In genomic region chr2:218229239-218229638, GRCh38 we compare ENCODE assay signal across 8 cellular contexts. TPM values are rescaled to one million over a fixed set of nuclear protein-coding genes. Genes with fewer than 3 reads are reported as not detected.
DNase-seq lines count a peak whose midpoint lies in the region; ATAC-seq, FAIRE-seq and TF ChIP-seq lines count a peak whose summit lies in the region.

No MANE protein-coding gene starts in this region.

- H3K9me3 ChIP-seq in A549 (no peaks in the 10 kb centered on the region), mucosa of descending colon (no peaks in the 10 kb centered on the region)

- no peak for FAIRE-seq in A549 (lab: Jason Lieb, UNC)

- intact Hi-C loops in mucosa of descending colon (cut with DNase I, micrococcal nuclease): no loop called here

- no peak for TF ChIP-seq CTCF in A549 (IDR thresholded peaks at IDR 0.05)
- TF ChIP-seq CTCF in mucosa of descending colon (IDR thresholded peaks at IDR 0.05): no peak

- 0 out of 6 replicates have a peak overlapping the region, but pooled peaks of 1 of the 2 experiments have one; percentile 12 for H3K27ac ChIP-seq in A549

- H3K4me2 ChIP-seq in A549: peak overlapping the region; percentile 27; the same call in 2 of the 3 replicates

- CTCF ChIA-PET in A549 (lab: Yijun Ruan, JAX): interaction anchor here (1.1 to 2.6 kb wide), 5 partner anchors 9 to 44 kb away, joined by 3 to 8 read pairs (median 7); partner anchors contain the start of gene GPBAR1

- TF ChIP-seq EP300 in A549 (IDR thresholded peaks at IDR 0.05): no peak

- H3K4me3 ChIP-seq in A549 (no peak overlapping the region), mucosa of descending colon (no peak overlapping the region)

- H3K36me3 ChIP-seq in mucosa of descending colon (ENCODE audit: low read depth): no peaks in the 10 kb centered on the region

- peaks cover 29% of the 10 kb centered on the region for H3K4me1 ChIP-seq in A549
- H3K4me1 ChIP-seq in mucosa of descending colon (ENCODE audit: low read depth): peaks cover 34% of the 10 kb centered on the region

- 27% methylated on average over 3 of the region's 3 CpGs for WGBS in A549 (ENCODE audit: missing lambda C conversion rate)

- peak in 1 of 2 experiments; percentile 60; a peak in 3 of 6 replicates for ATAC-seq in A549
- ATAC-seq in GM18519 (IDR thresholded peaks at IDR 0.05; ENCODE audit: low FRiP score, unreplicated experiment): peak; percentile 94
- peak; percentile 79 for ATAC-seq in HG02981 (IDR thresholded peaks at IDR 0.05; ENCODE audit: unreplicated experiment)
- peak; percentile 55 for ATAC-seq in mucosa of descending colon

- POLR2A ChIA-PET in A549 (lab: Yijun Ruan, JAX): interaction anchor here (0.9 kb wide), 1 partner anchor 12 kb away, joined by 3 read pairs; the partner anchor contains the start of gene ARPC2

- DNase-seq in A549 (ENCODE audit: low read depth in 1 of 2, low spot score in 1 of 2) (peak in 1 of 2 experiments; percentile 23), RKO (ENCODE audit: low spot score) (peak; percentile 80), mucosa of descending colon (peak in 1 of 3 donors; percentile 44), NCI-H1092 treated with DMSO at 0.1 percent for 48 hours (lab: John Stamatoyannopoulos, UW) (no peak), NCI-H2196 (lab: John Stamatoyannopoulos, UW; ENCODE audit: unreplicated experiment) (no peak)
- peak; percentile 48 for DNase-seq in central memory CD4-positive, alpha-beta T cell

- no peak for TF ChIP-seq POLR2A in A549 (IDR thresholded peaks at IDR 0.05; ENCODE audit: low read length)

- TF ChIP-seq RAD21 in A549 (conservative IDR thresholded peaks at IDR 0.05 in 1 of 2, IDR thresholded peaks at IDR 0.05 in 1 of 2): no peak

TF ChIP-seq in A549, 52 proteins besides CTCF, POLR2A, EP300 and RAD21:
- TF ChIP-seq EHMT2 (IDR thresholded peaks at IDR 0.05; ENCODE audit: low read depth) (no peak), JUNB (IDR thresholded peaks at IDR 0.05) (no peak), JUN (IDR thresholded peaks at IDR 0.05) (no peak), HES2 (IDR thresholded peaks at IDR 0.05) (no peak), ZSCAN20 (CRISPR knock-in tag; IDR thresholded peaks at IDR 0.05) (no peak), CHD2 (IDR thresholded peaks at IDR 0.05; ENCODE audit: low read length, partially characterized antibody) (no peak), BHLHE40 (IDR thresholded peaks at IDR 0.05; ENCODE audit: low read depth, low read length) (no peak), CBX2 (IDR thresholded peaks at IDR 0.05; ENCODE audit: borderline replicate concordance, low read depth) (no peak), RARB (CRISPR knock-in tag; IDR thresholded peaks at IDR 0.05) (no peak)

RNA-seq across cellular contexts. Expression of gene ARPC2, which starts 12.2 kb away (rescaled TPM):
- polyA plus RNA-seq in A549 (2011; rRNA removed) (279 and 374 TPM in 2 replicates), A549 (2017; fragmentation: RNase III; extraction: RNeasy Plus Mini Kit Qiagen cat#74134 plus additional on column Dnase treatment) (263 to 283 TPM (median 273 TPM) in 3 replicates)
- 247 and 267 TPM in 2 replicates for polyA plus RNA-seq in A549 (2012; cell fraction: cytosol; rRNA removed)
- 108 and 114 TPM in 2 replicates for polyA plus RNA-seq in A549 (2012; cell fraction: nucleus; rRNA removed)
- polyA minus RNA-seq in A549 (2011; rRNA and poly(A)+ RNA removed): 179 and 190 TPM in 2 replicates
- total RNA-seq in mucosa of descending colon: 100 to 1,000 TPM; 262 to 322 (median 313) TPM

RNA-seq across cellular contexts. Expression of gene GPBAR1, which starts 31.6 kb away (rescaled TPM):
- polyA plus RNA-seq in A549 (2011; rRNA removed) (0.05 and 0.06 TPM in 2 replicates), A549 (2017; fragmentation: RNase III; extraction: RNeasy Plus Mini Kit Qiagen cat#74134 plus additional on column Dnase treatment) (0.12 to 0.16 TPM (median 0.13 TPM) in 3 replicates)
- 0.05 and 0.09 TPM in 2 replicates for polyA plus RNA-seq in A549 (2012; cell fraction: cytosol; rRNA removed)
- 0.73 and 0.77 TPM in 2 replicates for polyA plus RNA-seq in A549 (2012; cell fraction: nucleus; rRNA removed)
- 0.19 and 0.54 TPM in 2 replicates for polyA minus RNA-seq in A549 (2011; rRNA and poly(A)+ RNA removed)
- total RNA-seq in mucosa of descending colon: 1 to 10 TPM in 2 of 3 donors, under 1 TPM in 1; 0.64 to 3.7 (median 3.3) TPM

RNA-seq across cellular contexts. Expression of gene AAMP, which starts 40.7 kb away (rescaled TPM):
- polyA plus RNA-seq in A549 (2011; rRNA removed) (71.3 and 82.0 TPM in 2 replicates), A549 (2017; fragmentation: RNase III; extraction: RNeasy Plus Mini Kit Qiagen cat#74134 plus additional on column Dnase treatment) (165 to 173 TPM (median 168 TPM) in 3 replicates)
- polyA plus RNA-seq in A549 (2012; cell fraction: cytosol; rRNA removed): 178 and 187 TPM in 2 replicates
- polyA plus RNA-seq in A549 (2012; cell fraction: nucleus; rRNA removed): 208 and 219 TPM in 2 replicates
- 53.9 and 65.4 TPM in 2 replicates for polyA minus RNA-seq in A549 (2011; rRNA and poly(A)+ RNA removed)
- total RNA-seq in mucosa of descending colon: 10 to 100 TPM; 80.2 to 97.0 (median 94.1) TPM

RNA-seq across cellular contexts. Expression of gene PNKD, which starts 41.1 kb away (rescaled TPM):
- polyA plus RNA-seq in A549 (2011; rRNA removed): 46.2 and 52.6 TPM in 2 replicates
- 101 and 104 TPM in 2 replicates for polyA plus RNA-seq in A549 (2012; cell fraction: cytosol; rRNA removed)
- polyA plus RNA-seq in A549 (2012; cell fraction: nucleus; rRNA removed): 71.2 and 85.9 TPM in 2 replicates
- 47.2 to 51.7 TPM (median 51.6 TPM) in 3 replicates for polyA plus RNA-seq in A549 (2017; fragmentation: RNase III; extraction: RNeasy Plus Mini Kit Qiagen cat#74134 plus additional on column Dnase treatment)
- polyA minus RNA-seq in A549 (2011; rRNA and poly(A)+ RNA removed): 21.0 and 26.5 TPM in 2 replicates
- total RNA-seq in mucosa of descending colon: 100 to 1,000 TPM in 1 of 3 donors, 10 to 100 TPM in 2; 77.1 to 101 (median 92.1) TPM

Comparison
In these comparisons a context has a peak if more than half of its experiments do, and no peak if none do; other contexts are left out.
1. DNase-seq: peak in RKO (single experiment) and central memory CD4-positive, alpha-beta T cell (single experiment); none in NCI-H1092 treated with DMSO at 0.1 percent for 48 hours (single experiment) and NCI-H2196 (single experiment).